ENCODE assay signal across 17 cellular contexts in the genomic region with DNA sequence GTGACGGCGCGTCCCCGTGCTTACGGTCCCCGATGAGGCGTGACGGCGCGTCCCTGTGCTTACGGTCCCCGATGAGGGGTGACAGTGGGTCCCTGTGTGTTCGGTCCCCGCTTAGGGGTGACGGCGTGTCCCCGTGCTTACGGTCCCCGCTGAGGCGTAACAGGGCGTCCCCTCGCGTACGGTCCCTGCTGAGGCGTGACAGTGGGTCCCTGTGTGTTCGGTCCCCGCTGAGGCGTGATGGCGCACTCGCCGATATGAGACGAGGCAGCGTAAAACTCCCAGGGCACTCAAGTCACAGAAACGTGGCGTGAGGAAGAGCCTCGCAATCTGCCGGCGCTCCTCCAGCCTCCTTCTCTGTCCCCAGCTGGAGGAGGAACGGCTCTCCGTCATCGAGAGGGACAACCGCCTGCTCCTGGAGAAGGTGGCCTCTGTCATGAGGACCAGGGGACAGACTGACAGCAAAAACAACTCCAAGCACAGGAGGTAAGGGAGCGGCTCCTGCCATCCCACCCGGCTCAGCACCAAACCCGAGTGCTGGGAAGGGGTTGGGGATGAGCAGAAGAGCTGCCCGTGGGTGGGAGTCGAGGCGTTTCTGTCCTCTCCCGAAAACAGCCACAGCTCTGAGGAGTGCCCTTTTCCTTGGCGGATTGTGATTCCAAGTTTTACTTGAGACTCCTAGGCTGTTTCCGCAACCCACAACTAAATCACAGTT. TPM values are rescaled to one million over a fixed set of nuclear protein-coding genes. Genes with fewer than 3 reads are reported as not detected.
DNase-seq lines count a peak whose midpoint lies in the region; ATAC-seq and TF ChIP-seq lines count a peak whose summit lies in the region.
"Had no signal": no experiment of that assay in that cellular context is flagged by ENCODE, and none has a peak within 500 bp of the region (broad histone marks: within the 10 kb centered on the region; RNA-seq: fewer than 3 reads in every experiment).

No MANE protein-coding gene starts in this region.

- H3K9me3 ChIP-seq in mammary epithelial cell (replicated peaks; ENCODE audit: insufficient read depth, low read length) = peaks cover 8% of the 10 kb centered on the region
- peaks cover 6% of the 10 kb centered on the region in 2 donors for H3K9me3 ChIP-seq in neuronal stem cell (replicated peaks in 1 of 2; ENCODE audit: control insufficient read depth in 2 of 2, insufficient read depth in 1 of 2, low read depth in 1 of 2, low read length in 2 of 2)
- H3K9me3 ChIP-seq: MG63 had no signal

- no peak overlapping the region for H3K4me3 Mint-ChIP-seq in MCF 10A (ENCODE audit: unreplicated experiment)

- in situ Hi-C loops in mammary epithelial cell (cut with MboI; ENCODE audit: low sequenced_read_pairs in 2 of 2) = no loop called here

- H3K79me1 ChIP-seq in neuronal stem cell (ENCODE audit: low read depth, low read length) = no peaks in the 10 kb centered on the region

- H3K4me1 Mint-ChIP-seq in MCF 10A (ENCODE audit: insufficient read depth, unreplicated experiment) = no peaks in the 10 kb centered on the region

- no peak overlapping the region for H3K4me3 ChIP-seq in mammary epithelial cell (replicated peaks in 1 of 3; ENCODE audit: insufficient read depth in 1 of 3, low read depth in 2 of 3, low read length in 3 of 3)
- H3K4me3 ChIP-seq in neuronal stem cell (ENCODE audit: low read length in 2 of 2) = no peak overlapping the region
- H3K4me3 ChIP-seq in urinary bladder (ENCODE audit: low read depth, low read length) = peak overlapping the region; percentile 5
- H3K4me3 ChIP-seq: MG63 had no signal

- no peaks in the 10 kb centered on the region for H3K27me3 Mint-ChIP-seq in MCF 10A (ENCODE audit: insufficient read depth, unreplicated experiment)
- H3K27me3 Mint-ChIP-seq: CD4-positive, alpha-beta memory T cell had no signal

- POLR2A ChIA-PET in MCF 10A (lab: Yijun Ruan, JAX) = no interaction called here

- no peak overlapping the region for H3K18ac ChIP-seq in neuronal stem cell (ENCODE audit: low read length)

- H3K4me1 ChIP-seq in mammary epithelial cell (ENCODE audit: insufficient read depth, low read length) = peaks cover 13% of the 10 kb centered on the region
- H3K4me1 ChIP-seq in neuronal stem cell (ENCODE audit: control insufficient read depth in 2 of 2, insufficient read depth in 1 of 2, low read depth in 1 of 2, low read length in 2 of 2) = no peaks in the 10 kb centered on the region
- H3K4me1 ChIP-seq in urinary bladder (ENCODE audit: insufficient read depth) = peaks cover 1% of the 10 kb centered on the region

- H3K36me3 Mint-ChIP-seq in MCF 10A (ENCODE audit: insufficient read depth, unreplicated experiment) = no peaks in the 10 kb centered on the region
- H3K36me3 Mint-ChIP-seq: CD4-positive, alpha-beta memory T cell had no signal

- H4K20me1 ChIP-seq in mammary epithelial cell (ENCODE audit: insufficient read depth, low read length) = no peaks in the 10 kb centered on the region

- H3K9ac ChIP-seq in mammary epithelial cell (ENCODE audit: insufficient read depth, low read length) = no peak overlapping the region
- no peak overlapping the region for H3K9ac ChIP-seq in neuronal stem cell (ENCODE audit: low read depth, low read length, poor library complexity)

- no peak overlapping the region for H2BK120ac ChIP-seq in neuronal stem cell (ENCODE audit: low read depth, low read length)

- H2AK5ac ChIP-seq in neuronal stem cell (ENCODE audit: low read depth, low read length) = no peak overlapping the region

- BruUV-seq in mammary epithelial cell (replicated peaks; lab: Mats Ljungman, UMichigan) (no TSS peak), MCF 10A (replicated peaks; lab: Mats Ljungman, UMichigan) (no TSS peak)

- no peak overlapping the region for H3K27ac Mint-ChIP-seq in MCF 10A (ENCODE audit: low read depth, unreplicated experiment)
- H3K27ac Mint-ChIP-seq: CD4-positive, alpha-beta memory T cell had no signal

- dilution Hi-C loops in mammary epithelial cell (cut with HindIII; ENCODE audit: low sequenced_read_pairs) = no loop called here

- ATAC-seq in HG02938 (IDR thresholded peaks at IDR 0.05; ENCODE audit: unreplicated experiment) = no peak
- ATAC-seq: foreskin keratinocyte, HepG2 had no signal

- H4K8ac ChIP-seq in neuronal stem cell (ENCODE audit: low read depth, low read length) = no peak overlapping the region

- peak overlapping the region; percentile 26 for H3K4me2 ChIP-seq in mammary epithelial cell (ENCODE audit: insufficient read depth, low read depth, low read length)
- no peak overlapping the region for H3K4me2 ChIP-seq in neuronal stem cell (ENCODE audit: insufficient read depth, low read length, poor library complexity, severe bottlenecking)

- no peak overlapping the region for H2BK15ac ChIP-seq in neuronal stem cell (ENCODE audit: low read length)

- intact Hi-C loops in mammary epithelial cell (cut with micrococcal nuclease) = no loop called here
- intact Hi-C loops in MCF 10A (cut with micrococcal nuclease) = no loop called here

- H3K79me2 ChIP-seq in mammary epithelial cell (ENCODE audit: insufficient read depth, low read length) = no peaks in the 10 kb centered on the region

- WGBS in mammary epithelial cell (ENCODE audit: low coverage, missing lambda C conversion rate) = 52% methylated on average over 29 of the region's 51 CpGs
- no CpG with 5 or more reads among the region's 51 CpGs for WGBS in neuronal stem cell (ENCODE audit: extremely low coverage in 2 of 2, insufficient read length in 2 of 2, insufficient replicate concordance in 1 of 2), 2 donors
- 61% methylated on average over 48 of the region's 51 CpGs for WGBS in urinary bladder

- H3K27me3 ChIP-seq in mammary epithelial cell (ENCODE audit: insufficient read depth, low read length) (no peaks in the 10 kb centered on the region), neuronal stem cell (ENCODE audit: control insufficient read depth in 3 of 3, insufficient read depth in 3 of 3, low read depth in 1 of 3, low read length in 3 of 3) (peaks cover 0 to 4% (median 0%) of the 10 kb centered on the region in 3 experiments)

- CTCF ChIA-PET in mammary epithelial cell (lab: Charles Lee; ENCODE audit: low non-redundant PET) (no interaction called here), MCF 10A (lab: Yijun Ruan, JAX) (no interaction called here)

- no peak overlapping the region for H2BK12ac ChIP-seq in neuronal stem cell (ENCODE audit: low read length)

- H3K14ac ChIP-seq in neuronal stem cell (ENCODE audit: low read length) = peak overlapping the region; percentile 75

- no peak overlapping the region for H2BK5ac ChIP-seq in neuronal stem cell (ENCODE audit: low read length)

- no peaks in the 10 kb centered on the region for H3K9me3 Mint-ChIP-seq in MCF 10A (ENCODE audit: unreplicated experiment)
- H3K9me3 Mint-ChIP-seq: CD4-positive, alpha-beta memory T cell had no signal

- TF ChIP-seq CTCF in mammary epithelial cell (conservative IDR thresholded peaks at IDR 0.05 in 1 of 2, IDR thresholded peaks at IDR 0.05 in 1 of 2; ENCODE audit: extremely low read depth in 1 of 2, insufficient read depth in 1 of 2, low read depth in 1 of 2, low read length in 2 of 2) (no peak), MCF 10A (IDR thresholded peaks at IDR 0.05; ENCODE audit: unreplicated experiment) (no peak)

- H3K27ac ChIP-seq in mammary epithelial cell (ENCODE audit: insufficient read depth, low read depth, low read length) (no peak overlapping the region), neuronal stem cell (replicated peaks; ENCODE audit: low read length) (no peak overlapping the region), urinary bladder (ENCODE audit: low read depth) (no peak overlapping the region)
- H3K27ac ChIP-seq: foreskin keratinocyte had no signal

- H3K4ac ChIP-seq in neuronal stem cell (ENCODE audit: low read length) = no peak overlapping the region

- H3K23ac ChIP-seq in neuronal stem cell (ENCODE audit: low read depth, low read length, poor library complexity) = no peak overlapping the region

- no peak overlapping the region for H4K91ac ChIP-seq in neuronal stem cell (ENCODE audit: low read depth, low read length, poor library complexity)

- H3K36me3 ChIP-seq in mammary epithelial cell (ENCODE audit: insufficient read depth, low read length) (no peaks in the 10 kb centered on the region), neuronal stem cell (replicated peaks in 1 of 2; ENCODE audit: control insufficient read depth in 2 of 2, insufficient read depth in 2 of 2, low read length in 2 of 2) (no peaks in the 10 kb centered on the region), urinary bladder (ENCODE audit: insufficient read depth) (no peaks in the 10 kb centered on the region)
- H3K36me3 ChIP-seq: MG63 had no signal

- H2AFZ ChIP-seq in mammary epithelial cell (ENCODE audit: low read depth, low read length) (peak overlapping the region; percentile 76), neuronal stem cell (ENCODE audit: low read length) (no peak overlapping the region)

- DNase-seq in mammary epithelial cell (no peak), MCF 10A (ENCODE audit: unreplicated experiment) (no peak), ecto neural progenitor cell (ENCODE audit: low spot score) (peak; percentile 28), neuronal stem cell (ENCODE audit: low spot score) (no peak), globus pallidus (ENCODE audit: low spot score) (no peak), SW 1271 (lab: John Stamatoyannopoulos, UW) (no peak)
- DNase-seq: activated CD4-positive, alpha-beta T cell treated with anti-CD3 and anti-CD28 coated beads for 48 hours; activated naive CD4-positive, alpha-beta T cell; CD4-positive, alpha-beta memory T cell; foreskin keratinocyte; GOT3; MG63; NCI-H510A; nucleus accumbens had no signal

RNA-seq across cellular contexts. Expression of a gene that starts 21.1 kb away (rescaled TPM):
- total RNA-seq in mammary epithelial cell = not detected
- polyA plus RNA-seq in mammary epithelial cell = not detected
- not detected for polyA minus RNA-seq in mammary epithelial cell
- not detected in 2 replicates for total RNA-seq in MCF 10A (2022)
- 0.22 TPM for polyA plus RNA-seq in neuronal stem cell (2013, experiment 1 of 2)
- polyA plus RNA-seq in neuronal stem cell (2013, experiment 2 of 2) = 0.11 TPM
- not detected for total RNA-seq in urinary bladder
- not detected for polyA plus RNA-seq in urinary bladder
- total RNA-seq: CD4-positive, alpha-beta memory T cell; foreskin keratinocyte; HepG2 had no signal
- polyA plus RNA-seq: CD4-positive, alpha-beta memory T cell; foreskin keratinocyte; HepG2 had no signal

RNA-seq across cellular contexts. Expression of a gene that starts 34.6 kb away (rescaled TPM):
- total RNA-seq in mammary epithelial cell = 10 to 100 TPM; 50.2 to 54.9 TPM
- polyA plus RNA-seq in mammary epithelial cell = 37.3 TPM
- 54.0 TPM for polyA minus RNA-seq in mammary epithelial cell
- 68.6 and 72.4 TPM in 2 replicates for total RNA-seq in MCF 10A (2022)
- polyA plus RNA-seq in neuronal stem cell (2013, experiment 1 of 2) = 47.5 TPM
- polyA plus RNA-seq in neuronal stem cell (2013, experiment 2 of 2) = 48.2 TPM
- 111 TPM for total RNA-seq in urinary bladder
- 41.9 TPM for polyA plus RNA-seq in urinary bladder
